22 cellular contexts compared by ENCODE assay signal in the genomic region with DNA sequence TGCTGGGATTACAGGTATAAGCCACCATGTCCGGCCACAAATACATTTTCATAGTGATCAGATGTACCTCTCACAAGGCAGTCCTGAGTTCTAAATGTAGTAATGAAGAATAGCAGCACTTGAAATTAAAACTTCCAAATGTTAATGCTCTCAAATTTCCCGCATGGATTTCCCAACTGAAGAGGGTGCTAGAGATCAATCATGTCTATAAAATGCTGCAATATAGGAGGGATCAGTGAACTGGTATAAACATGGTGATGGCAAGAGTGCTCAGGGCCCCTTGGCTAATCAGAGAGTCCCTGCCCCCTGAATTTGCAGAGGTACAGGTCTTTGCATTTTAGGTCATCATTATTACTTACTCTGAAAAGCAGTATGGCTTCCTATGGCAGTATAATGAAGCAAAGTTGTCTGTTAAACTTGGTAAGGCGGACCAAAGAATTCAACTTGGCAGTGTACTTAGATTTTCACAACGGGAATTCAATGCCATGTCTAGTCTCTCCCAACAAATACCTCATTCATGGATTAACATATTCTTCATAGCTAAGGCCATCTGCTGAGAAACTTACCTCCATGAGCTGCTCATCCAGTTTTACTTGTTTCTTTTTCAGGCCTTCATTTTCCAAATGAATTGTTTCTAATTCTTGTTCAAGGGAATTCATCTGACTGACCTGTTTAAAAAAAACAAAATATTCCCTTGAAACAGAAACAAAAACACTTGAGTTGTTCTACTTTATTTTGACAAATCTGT.
DNase-seq lines count a peak whose midpoint lies in the region; ATAC-seq and TF ChIP-seq lines count a peak whose summit lies in the region.
"Had no signal": no experiment of that assay in that cellular context is flagged by ENCODE, and none has a peak within 500 bp of the region (broad histone marks: within the 10 kb centered on the region; RNA-seq: fewer than 3 reads in every experiment).

No MANE protein-coding gene starts in this region.

- H3K4me2 ChIP-seq in GM23338 = no peak overlapping the region

- no peak for TF ChIP-seq POLR2A in adrenal gland (IDR thresholded peaks at IDR 0.05)

- intact Hi-C loops in A673 (cut with micrococcal nuclease; ENCODE audit: unreplicated experiment) (no loop called here), adrenal gland (cut with DNase I) (no loop called here)

- peaks cover 5% of the 10 kb centered on the region for H3K4me1 ChIP-seq in A673 (ENCODE audit: insufficient read depth, low read length, poor library complexity, severe bottlenecking)
- H3K4me1 ChIP-seq in GM23338 (ENCODE audit: insufficient read depth) = no peaks in the 10 kb centered on the region
- H3K4me1 ChIP-seq in adrenal gland (replicated peaks in 1 of 2) = peaks cover 0 to 19% of the 10 kb centered on the region in 2 donors
- H3K4me1 ChIP-seq: transverse colon had no signal

- CTCF ChIA-PET in A673 (lab: Charles Lee) = no interaction called here

- no peak overlapping the region for H2AFZ ChIP-seq in GM23338

- WGBS in adrenal gland, 4 donors = 67 to 81% (median 78%) methylated on average over 4 of the region's 4 CpGs

- POLR2A ChIA-PET in A673 (lab: Charles Lee; ENCODE audit: low non-redundant PET) = no interaction called here

- H3K9me3 ChIP-seq in A673 (ENCODE audit: low read depth, low read length, poor library complexity, severe bottlenecking) (no peaks in the 10 kb centered on the region), adrenal gland (replicated peaks in 1 of 3) (no peaks in the 10 kb centered on the region)
- H3K9me3 ChIP-seq: body of pancreas, transverse colon had no signal

- H3K9me3 Mint-ChIP-seq in GM23338 (no peaks in the 10 kb centered on the region), nephron (no peaks in the 10 kb centered on the region)
- H3K9me3 Mint-ChIP-seq: immature natural killer cell, nephron progenitor cell had no signal

- no peaks in the 10 kb centered on the region for H3F3A ChIP-seq in GM23338 (replicated peaks; ENCODE audit: low read depth)

- no peaks in the 10 kb centered on the region for H4K20me1 ChIP-seq in GM23338 (replicated peaks; ENCODE audit: insufficient read depth)

- H3K36me3 Mint-ChIP-seq in GM23338 (ENCODE audit: low read depth) = peaks cover 29% of the 10 kb centered on the region
- peaks cover 42% of the 10 kb centered on the region for H3K36me3 Mint-ChIP-seq in nephron (ENCODE audit: low read depth)

- no peaks in the 10 kb centered on the region for H3K79me2 ChIP-seq in GM23338 (replicated peaks; ENCODE audit: insufficient read depth)

- H3K27ac ChIP-seq in A673 (ENCODE audit: low read depth, low read length, poor library complexity, severe bottlenecking) (no peak overlapping the region), GM23338 (ENCODE audit: low read depth) (no peak overlapping the region), caudate nucleus (ENCODE audit: low read depth, low read length) (peak overlapping the region; percentile 69), adrenal gland (no peak overlapping the region)
- H3K27ac ChIP-seq: transverse colon had no signal

- ATAC-seq in GM23338 (no peak), GM18519 (IDR thresholded peaks at IDR 0.05; ENCODE audit: low FRiP score, unreplicated experiment) (no peak), HG02678 (IDR thresholded peaks at IDR 0.05; ENCODE audit: unreplicated experiment) (no peak)
- ATAC-seq: body of pancreas, HCT116, sciatic nerve had no signal

- DNase-seq in A673 (ENCODE audit: low spot score) (peak; percentile 8), GM23338 (ENCODE audit: low spot score) (no peak), caudate nucleus (lab: John Stamatoyannopoulos, UW) (no peak), amygdala (lab: John Stamatoyannopoulos, UW) (no peak), adrenal gland (no peak)
- DNase-seq: activated gamma-delta T cell; body of pancreas; DND-41; effector CD4-positive, alpha-beta T cell; immature natural killer cell; KBM-7; NCI-H1436 treated with DMSO at 0.1 percent for 48 hours; nephron progenitor cell; OCI-M1; stimulated activated CD4-positive, alpha-beta T cell treated with anti-CD3 and anti-CD28 coated beads, Interleukin-4, amount 100 ng/mL, for 1 hour; transverse colon had no signal

- BruUV-seq in A673 (replicated peaks; lab: Mats Ljungman, UMichigan) = no TSS peak

- H3K27ac Mint-ChIP-seq in GM23338 (no peak overlapping the region), nephron (peak overlapping the region; percentile 25 to 55 (median 54))
- H3K27ac Mint-ChIP-seq: B cell, immature natural killer cell, nephron progenitor cell had no signal

- TF ChIP-seq CTCF in A673 (conservative IDR thresholded peaks at IDR 0.05; ENCODE audit: low read depth, low read length) (0 out of 2 replicates have a peak, but pooled peaks have one; percentile 19), GM23338 (conservative IDR thresholded peaks at IDR 0.05; ENCODE audit: low read depth in 2 of 2) (peak; percentile 19 to 24; a peak in 1 of 4 replicates), nephron (IDR thresholded peaks at IDR 0.05; ENCODE audit: unreplicated experiment in 3 of 3) (no peak), adrenal gland (IDR thresholded peaks at IDR 0.05) (no peak)

- H3K4me3 ChIP-seq in A673 (ENCODE audit: low read depth, low read length, poor library complexity, severe bottlenecking) (no peak overlapping the region), GM23338 (no peak overlapping the region), adrenal gland (no peak overlapping the region)
- H3K4me3 ChIP-seq: body of pancreas, transverse colon had no signal

- H3K27me3 Mint-ChIP-seq in GM23338 (ENCODE audit: insufficient read depth, low read depth, poor library complexity) (peaks cover 2% of the 10 kb centered on the region), nephron (ENCODE audit: low read depth) (no peaks in the 10 kb centered on the region)
- H3K27me3 Mint-ChIP-seq: B cell had no signal

- H3K36me3 ChIP-seq in A673 (ENCODE audit: insufficient read depth, low read length, poor library complexity, severe bottlenecking) = peaks cover 30% of the 10 kb centered on the region
- 0 out of 2 replicates have a peak, but pooled peaks cover 3% of the 10 kb centered on the region for H3K36me3 ChIP-seq in GM23338 (ENCODE audit: insufficient read depth)
- H3K36me3 ChIP-seq in adrenal gland (replicated peaks in 1 of 2) = peaks cover 0 to 24% of the 10 kb centered on the region in 2 donors

- H3K4me1 Mint-ChIP-seq in GM23338 (no peaks in the 10 kb centered on the region), nephron (peaks cover 5% of the 10 kb centered on the region)
- H3K4me1 Mint-ChIP-seq: B cell, nephron progenitor cell had no signal

- no peaks in the 10 kb centered on the region for H3K9me2 ChIP-seq in GM23338 (ENCODE audit: insufficient read depth)

- H3K4me3 Mint-ChIP-seq in GM23338 (no peak overlapping the region), nephron (no peak overlapping the region)
- H3K4me3 Mint-ChIP-seq: B cell, immature natural killer cell, nephron progenitor cell had no signal

- H3K27me3 ChIP-seq in A673 (replicated peaks; ENCODE audit: insufficient read depth, low read depth, low read length, poor library complexity) = no peaks in the 10 kb centered on the region
- no peaks in the 10 kb centered on the region for H3K27me3 ChIP-seq in GM23338 (ENCODE audit: insufficient read depth)
- no peaks in the 10 kb centered on the region for H3K27me3 ChIP-seq in adrenal gland
- H3K27me3 ChIP-seq: body of pancreas, transverse colon had no signal

TF ChIP-seq in GM23338, 12 proteins besides CTCF, POLR2A, EP300 and RAD21 (continues in another document):
- TF ChIP-seq CREB1 (CRISPR knock-in tag; IDR thresholded peaks at IDR 0.05; ENCODE audit: low read depth) = no peak

Comparison
In these comparisons a context has a peak if more than half of its experiments do, and no peak if none do; other contexts are left out.
1. CTCF ChIP-seq: peak in A673 (single experiment) and GM23338 (2 of 2); none in nephron (0 of 3) and adrenal gland (0 of 6).